20 cellular contexts compared by ENCODE assay signal in genomic region chr2:27922842-27923241, GRCh38. TPM values are rescaled to one million over a fixed set of nuclear protein-coding genes. Genes with fewer than 3 reads are reported as not detected.
DNase-seq lines count a peak whose midpoint lies in the region; TF ChIP-seq lines count a peak whose summit lies in the region.
"Had no signal": no experiment of that assay in that cellular context is flagged by ENCODE, and none has a peak within 500 bp of the region (broad histone marks: within the 10 kb centered on the region; RNA-seq: fewer than 3 reads in every experiment).

No MANE protein-coding gene starts in this region.

- CTCF ChIA-PET in Calu3 (lab: Charles Lee), result no interaction called here

- BruUV-seq in Calu3 (replicated peaks; lab: Mats Ljungman, UMichigan), result no TSS peak

- peaks cover 11% of the 10 kb centered on the region for H3K36me3 Mint-ChIP-seq in Calu3 (ENCODE audit: insufficient read depth, unreplicated experiment)

- TF ChIP-seq POLR2A in uterus (IDR thresholded peaks at IDR 0.05), result no peak

- no peak overlapping the region for H3K4me3 Mint-ChIP-seq in Calu3 (ENCODE audit: low read depth, unreplicated experiment)
- H3K4me3 Mint-ChIP-seq: CD8-positive, alpha-beta memory T cell had no signal

- H3K9me3 ChIP-seq in uterus, result no peaks in the 10 kb centered on the region

- H3K4me1 ChIP-seq in uterus, result peaks cover 0 to 4% of the 10 kb centered on the region in 2 donors

- H3K27me3 ChIP-seq in uterus, result no peaks in the 10 kb centered on the region

- peaks cover 26% of the 10 kb centered on the region for H3K4me1 Mint-ChIP-seq in Calu3 (ENCODE audit: low read depth, unreplicated experiment)

- peak overlapping the region; percentile 23 for H3K27ac Mint-ChIP-seq in Calu3 (ENCODE audit: unreplicated experiment)

- no peak for DNase-seq in Calu3
- DNase-seq in epithelial cell of proximal tubule (ENCODE audit: low read depth), result peak; percentile 69
- peak; percentile 24 for DNase-seq in left kidney (ENCODE audit: low read depth, low spot score)
- DNase-seq in uterus, result no peak
- no peak for DNase-seq in activated effector memory CD4-positive, alpha-beta T cell treated with Interleukin-2 at 50 U/mL for 16 hours
- no peak for DNase-seq in GM10266 (ENCODE audit: extremely low spot score)
- DNase-seq in NCI-H1092 (lab: John Stamatoyannopoulos, UW), result no peak
- DNase-seq: AML-193; C1 segment of cervical spinal cord; CD8-positive, alpha-beta memory T cell; EL; GF-D8; IMR-90; NCI-H1105 treated with DMSO at 0.1 percent for 48 hours; NCI-H2029 treated with DMSO at 0.1 percent for 48 hours; NCI-H345; NCI-H524; NCI-H82; Right ventricle myocardium superior had no signal

- no peak for TF ChIP-seq CTCF in Calu3 (IDR thresholded peaks at IDR 0.05; ENCODE audit: unreplicated experiment)
- TF ChIP-seq CTCF in epithelial cell of proximal tubule (conservative IDR thresholded peaks at IDR 0.05; ENCODE audit: low read depth, low read length), result no peak
- TF ChIP-seq CTCF in uterus (IDR thresholded peaks at IDR 0.05), result no peak
- no peak for TF ChIP-seq CTCF in GM10266 (IDR thresholded peaks at IDR 0.05; ENCODE audit: control insufficient read depth, insufficient read depth, low read depth, missing control alignments)

- H3K4me3 ChIP-seq in epithelial cell of proximal tubule (ENCODE audit: low read depth, low read length), result no peak overlapping the region
- H3K4me3 ChIP-seq in uterus, result no peak overlapping the region

- intact Hi-C loops in Calu3 (cut with micrococcal nuclease; ENCODE audit: unreplicated experiment) (loop anchor here (5.0 to 10.0 kb wide), 2 partner anchors 128 to 171 kb away; no protein-coding TSS in a partner anchor), uterus (cut with DNase I; ENCODE audit: low total_unique reads) (no loop called here)

- H3K9me3 Mint-ChIP-seq in Calu3 (ENCODE audit: low read depth, unreplicated experiment), result no peaks in the 10 kb centered on the region
- H3K9me3 Mint-ChIP-seq: CD8-positive, alpha-beta memory T cell had no signal

- no peaks in the 10 kb centered on the region for H3K36me3 ChIP-seq in uterus

- no peaks in the 10 kb centered on the region for H3K27me3 Mint-ChIP-seq in Calu3 (ENCODE audit: unreplicated experiment)
- H3K27me3 Mint-ChIP-seq: CD8-positive, alpha-beta memory T cell had no signal

- H3K27ac ChIP-seq in uterus, result peak overlapping the region; percentile 49 to 79
- H3K27ac ChIP-seq: KMS-11 had no signal

RNA-seq across cellular contexts. Expression of gene BABAM2, which starts 32.3 kb away (rescaled TPM):
- total RNA-seq in Calu3 (2022) (43.5 and 59.3 TPM in 2 replicates), epithelial cell of proximal tubule (23.6 and 24.6 TPM in 2 replicates), uterus (10 to 100 TPM; 24.1 to 62.1 (median 32.5) TPM)

RNA-seq across cellular contexts. Expression of gene RBKS, which starts 32.7 kb away (rescaled TPM):
- total RNA-seq in Calu3 (2022) (2.3 and 3.3 TPM in 2 replicates), epithelial cell of proximal tubule (2.7 and 6.2 TPM in 2 replicates), uterus (1 to 10 TPM; 1.6 to 5.4 (median 3.3) TPM)

Comparison
In these comparisons a context has a peak if more than half of its experiments do, and no peak if none do; other contexts are left out.
1. DNase-seq: peak in epithelial cell of proximal tubule (single experiment) and left kidney (single experiment); none in Calu3 (single experiment), uterus (0 of 2), activated effector memory CD4-positive, alpha-beta T cell treated with Interleukin-2 at 50 U/mL for 16 hours (single experiment), GM10266 (single experiment) and NCI-H1092 (single experiment).